Comparison of ENCODE assay signal across 1 cellular context in the genomic region with DNA sequence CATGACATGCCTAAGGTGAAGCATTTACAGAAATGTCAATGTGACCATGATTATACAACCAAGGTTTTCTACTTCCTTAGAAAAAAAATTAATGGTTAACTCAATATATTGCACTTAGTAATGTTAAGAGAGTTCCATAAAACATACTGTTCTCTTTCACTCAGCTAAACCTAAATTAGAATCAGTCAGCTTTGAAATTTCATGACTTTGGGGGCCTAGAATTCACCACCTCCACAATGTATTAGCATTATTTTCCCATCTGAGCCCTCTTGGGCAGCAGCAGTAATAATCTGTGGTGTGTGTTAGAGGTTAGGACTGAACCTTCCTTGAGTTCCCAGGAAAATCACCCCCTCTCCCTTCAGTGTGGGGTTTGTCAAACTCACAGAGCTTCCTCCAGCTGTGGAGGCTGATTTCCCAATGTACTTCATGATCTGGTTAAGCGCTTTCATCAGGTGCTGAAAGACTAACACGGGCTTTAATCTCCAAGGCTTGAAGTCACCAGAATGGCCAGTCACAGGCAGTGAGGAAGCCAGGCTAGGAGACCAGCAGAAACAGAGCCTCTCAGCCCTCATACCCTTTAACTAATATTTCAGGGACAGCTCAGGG.
TF ChIP-seq lines count a peak whose summit lies in the region.

No MANE protein-coding gene starts in this region.

TF ChIP-seq in K562, 482 proteins besides CTCF, POLR2A, EP300 and RAD21:
- TF ChIP-seq RBM34 (IDR thresholded peaks at IDR 0.05; ENCODE audit: borderline replicate concordance, insufficient read depth, low read length) = no peak
- no peak for TF ChIP-seq ZNF140 (CRISPR knock-in tag; IDR thresholded peaks at IDR 0.05)
